In the genomic region with DNA sequence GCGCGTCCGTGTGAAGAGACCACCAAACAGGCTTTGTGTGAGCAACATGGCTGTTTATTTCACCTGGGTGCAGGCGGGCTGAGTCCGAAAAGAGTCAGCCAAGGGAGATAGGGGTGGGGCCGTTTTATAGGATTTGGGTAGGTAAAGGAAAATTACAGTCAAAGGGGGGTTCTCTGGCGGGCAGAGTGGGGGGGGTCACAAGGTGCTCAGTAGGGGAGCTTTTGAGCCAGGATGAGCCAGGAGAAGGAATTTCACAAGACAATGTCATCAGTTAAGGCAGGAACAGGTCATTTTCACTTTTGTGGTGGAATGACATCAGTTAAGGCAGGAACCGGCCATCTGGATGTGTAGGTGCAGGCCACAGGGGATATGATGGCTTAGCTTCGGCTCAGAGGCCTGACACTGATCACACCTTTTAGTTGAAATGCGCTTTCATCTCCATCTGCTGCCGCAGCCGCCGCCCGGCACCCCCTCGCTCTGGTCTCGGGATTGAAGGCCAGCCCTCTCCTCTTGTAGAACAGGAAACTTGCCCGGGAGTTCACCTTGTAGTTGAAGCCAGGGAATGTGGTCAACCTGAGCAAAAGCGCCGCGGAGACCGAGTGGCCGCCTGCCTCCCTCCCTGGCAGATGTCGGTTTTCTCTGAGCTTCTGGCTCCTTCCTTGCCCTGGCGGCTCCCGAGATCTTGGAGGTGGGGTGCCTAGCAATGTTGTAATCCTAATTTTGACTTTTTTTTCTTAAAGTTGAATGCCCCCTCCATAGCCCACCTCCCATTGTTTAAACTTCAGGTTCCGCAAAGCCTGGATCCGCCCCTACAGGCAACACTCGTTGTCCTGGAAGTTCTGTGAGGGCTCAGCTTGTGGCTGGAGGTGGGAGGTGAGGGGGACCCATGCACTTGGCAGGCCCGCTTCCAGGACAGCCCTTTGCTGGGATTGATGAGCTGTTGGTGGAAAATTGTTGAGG, we compare ENCODE assay signal across 8 cellular contexts. TPM values are rescaled to one million over a fixed set of nuclear protein-coding genes. Genes with fewer than 3 reads are reported as not detected.
A peak's percentile ranks its signal among the peaks of the same experiment; 100 is the strongest.
DNase-seq lines count a peak whose midpoint lies in the region; ATAC-seq, FAIRE-seq and TF ChIP-seq lines count a peak whose summit lies in the region.
"Not testable (repeated sequence)": the region's sequence is repeated elsewhere in the genome, so short reads cannot be mapped to it uniquely, and the experiment has no call there.

No MANE protein-coding gene starts in this region.

- H3K79me2 ChIP-seq in DND-41 (ENCODE audit: insufficient read depth, low read length); MM.1S (ENCODE audit: low read length): not testable (repeated sequence)

- not testable (repeated sequence) for FAIRE-seq in urothelium cell line (lab: Jason Lieb, UNC)

- H3K27me3 ChIP-seq in DND-41 (ENCODE audit: insufficient read depth, low read length, poor library complexity); MM.1S (replicated peaks; ENCODE audit: insufficient read depth, low read length); breast epithelium; gastroesophageal sphincter; lung (ENCODE audit: control insufficient read depth, insufficient read depth); psoas muscle (ENCODE audit: insufficient read depth in 3 of 3, low read length in 2 of 3): not testable (repeated sequence)

- not testable (repeated sequence) for DNase-seq in DND-41, psoas muscle
- DNase-seq in MM.1S = peak; percentile 16
- peak; percentile 64 to 68 for DNase-seq in breast epithelium (ENCODE audit: low spot score in 2 of 2)
- DNase-seq in lung (ENCODE audit: low spot score) = peak; percentile 63
- peak; percentile 25 for DNase-seq in urothelium cell line (ENCODE audit: low spot score)

- peak overlapping the region; percentile 69 for H2AFZ ChIP-seq in DND-41 (ENCODE audit: low read depth, low read length)
- peak overlapping the region; percentile 66 for H2AFZ ChIP-seq in MM.1S (ENCODE audit: low read length)

- ATAC-seq in DND-41 (ENCODE audit: insufficient read depth, low read depth); gastroesophageal sphincter; lung (ENCODE audit: insufficient read depth, low FRiP score): not testable (repeated sequence)
- ATAC-seq in psoas muscle = peak in 2 of 4 donors; percentile 28 to 50

- H3K9ac ChIP-seq in DND-41 (ENCODE audit: low read depth, low read length) (peak overlapping the region; percentile 60), MM.1S (ENCODE audit: low read length) (peak overlapping the region; percentile 45; the same call in 1 of the 2 replicates)

- H3K9me3 ChIP-seq in DND-41 (ENCODE audit: insufficient read depth, low read length, severe bottlenecking); MM.1S (replicated peaks; ENCODE audit: insufficient read depth, low read length); breast epithelium; gastroesophageal sphincter; lung (ENCODE audit: control insufficient read depth in 2 of 2, insufficient read depth in 1 of 2, low read length in 1 of 2); psoas muscle: not testable (repeated sequence)

- H3F3A ChIP-seq in MM.1S (ENCODE audit: insufficient read depth, low read length) = not testable (repeated sequence)

- WGBS in gastroesophageal sphincter (ENCODE audit: low coverage in 1 of 2), 2 donors = 2 to 7% methylated on average over 8 to 12 of the region's 29 CpGs
- 14 to 16% methylated on average over 29 of the region's 29 CpGs for WGBS in lung, 2 donors
- 14 to 25% (median 17%) methylated on average over 28 to 29 of the region's 29 CpGs for WGBS in psoas muscle, 3 donors

- H3K4me1 ChIP-seq in DND-41 (ENCODE audit: insufficient read depth, low read length) (peaks cover 17% of the 10 kb centered on the region), breast epithelium (peaks cover 6 to 10% of the 10 kb centered on the region in 2 donors), gastroesophageal sphincter (peaks cover 0 to 59% (median 41%) of the 10 kb centered on the region in 3 donors), lung (ENCODE audit: control insufficient read depth in 2 of 2, insufficient read depth in 2 of 2, low read length in 2 of 2) (peaks cover 0 to 30% of the 10 kb centered on the region in 2 donors), psoas muscle (peaks cover 45% of the 10 kb centered on the region)
- not testable (repeated sequence) for H3K4me1 ChIP-seq in MM.1S (ENCODE audit: low read length)

- intact Hi-C loops in breast epithelium (cut with DNase I; ENCODE audit: low total_unique reads) = not testable (repeated sequence)
- intact Hi-C loops in psoas muscle (cut with DNase I) = loop anchor here (5.0 kb wide), 1 partner anchor 34 kb away; a partner anchor contains a TSS

- not testable (repeated sequence) for TF ChIP-seq EP300 in gastroesophageal sphincter (IDR thresholded peaks at IDR 0.05)

- H3K4me2 ChIP-seq in DND-41 (ENCODE audit: insufficient read depth, low read length) = peak overlapping the region; percentile 98
- H3K4me2 ChIP-seq in MM.1S (ENCODE audit: low read depth, low read length) = peak overlapping the region; percentile 90

- H3K9me2 ChIP-seq in MM.1S (replicated peaks; ENCODE audit: insufficient read depth, low read length) = not testable (repeated sequence)

- H3K27ac ChIP-seq in DND-41 (ENCODE audit: low read length); MM.1S (ENCODE audit: low read length): not testable (repeated sequence)
- H3K27ac ChIP-seq in breast epithelium = peak overlapping the region; percentile 82 to 91
- peak overlapping the region; percentile 70 to 91 (median 90) for H3K27ac ChIP-seq in gastroesophageal sphincter
- peak overlapping the region; percentile 74 to 91 for H3K27ac ChIP-seq in lung (ENCODE audit: low read depth in 1 of 2, low read length in 1 of 2)
- H3K27ac ChIP-seq in psoas muscle = peak overlapping the region; percentile 90

- H3K4me3 ChIP-seq in DND-41 (ENCODE audit: low read depth in 1 of 2, low read length in 2 of 2) (peak overlapping the region; percentile 16 to 71; a peak in 3 of 4 replicates), MM.1S (ENCODE audit: low read length) (peak overlapping the region; percentile 73), WI38 (ENCODE audit: low read depth, low read length) (peak overlapping the region; percentile 68), breast epithelium (peak overlapping the region; percentile 60 to 77 (median 76)), gastroesophageal sphincter (peak overlapping the region; percentile 72 to 96), lung (peak overlapping the region; percentile 73), psoas muscle (peak overlapping the region; percentile 90)

- not testable (repeated sequence) for H3K36me3 ChIP-seq in DND-41 (ENCODE audit: insufficient read depth, low read length); MM.1S (replicated peaks; ENCODE audit: insufficient read depth, low read length); breast epithelium; gastroesophageal sphincter; lung (ENCODE audit: control insufficient read depth in 2 of 2, insufficient read depth in 2 of 2, low read length in 2 of 2); psoas muscle (ENCODE audit: insufficient read depth in 1 of 2, low read depth in 1 of 2)

- H4K20me1 ChIP-seq in DND-41 (ENCODE audit: insufficient read depth, low read length); MM.1S (ENCODE audit: insufficient read depth, low read length): not testable (repeated sequence)

- not testable (repeated sequence) for TF ChIP-seq POLR2A in breast epithelium (IDR thresholded peaks at IDR 0.05); gastroesophageal sphincter (IDR thresholded peaks at IDR 0.05)

- TF ChIP-seq CTCF in DND-41 (IDR thresholded peaks at IDR 0.05; ENCODE audit: borderline replicate concordance, extremely low read depth, low read length, poor library complexity, severe bottlenecking); MM.1S (IDR thresholded peaks at IDR 0.05; ENCODE audit: low read length); WI38 (IDR thresholded peaks at IDR 0.05; ENCODE audit: low read depth, low read length); breast epithelium (IDR thresholded peaks at IDR 0.05); gastroesophageal sphincter (IDR thresholded peaks at IDR 0.05); lung (IDR thresholded peaks at IDR 0.05; ENCODE audit: control extremely low read depth, extremely low read depth); psoas muscle (IDR thresholded peaks at IDR 0.05): not testable (repeated sequence)

RNA-seq across cellular contexts. Expression of a gene that starts 0.9 kb away (rescaled TPM):
- total RNA-seq in breast epithelium (100 to 1,000 TPM in 1 of 3 donors, 10 to 100 TPM in 2; 63.6 to 168 (median 67.3) TPM), gastroesophageal sphincter (100 to 1,000 TPM in 3 of 4 donors, 10 to 100 TPM in 1; 74.0 to 133 (median 101) TPM), lung (100 to 1,000 TPM; 114 to 115 TPM), psoas muscle (100 to 1,000 TPM in 2 of 4 donors, 10 to 100 TPM in 2; 65.8 to 209 (median 98.1) TPM)
- polyA plus RNA-seq in lung (10 to 100 TPM; 31.7 to 83.1 TPM), psoas muscle (100 to 1,000 TPM in 1 of 3 donors, 10 to 100 TPM in 2; 19.4 to 118 (median 60.4) TPM)

RNA-seq across cellular contexts. Expression of a gene that starts 33.2 kb away (rescaled TPM):
- total RNA-seq in breast epithelium = 100 to 1,000 TPM; 168 to 251 (median 205) TPM
- 100 to 1,000 TPM; 146 to 260 (median 216) TPM for total RNA-seq in gastroesophageal sphincter
- 100 to 1,000 TPM; 192 to 244 TPM for total RNA-seq in lung
- polyA plus RNA-seq in lung = 100 to 1,000 TPM; 156 to 172 TPM
- total RNA-seq in psoas muscle = 100 to 1,000 TPM; 137 to 199 (median 154) TPM
- 100 to 1,000 TPM; 137 to 216 (median 143) TPM for polyA plus RNA-seq in psoas muscle
